Comparison of ENCODE assay signal across 1 cellular context in genomic region chr6:131063028-131063763, GRCh38.
A peak's percentile ranks its signal among the peaks of the same experiment; 100 is the strongest.
TF ChIP-seq lines count a peak whose summit lies in the region.

Gene EPB41L2 (minus strand): TSS chr6:131063245. CDS start chr6:130956485, 106,760 bp downstream.

TF ChIP-seq in H1, 55 proteins besides CTCF, POLR2A, EP300 and RAD21 (continued from another document):
- TF ChIP-seq NANOG (IDR thresholded peaks at IDR 0.05; ENCODE audit: insufficient read depth, low read depth, low read length, poor library complexity, severe bottlenecking) (no peak), GABPA (IDR thresholded peaks at IDR 0.05; ENCODE audit: borderline replicate concordance, insufficient read depth, low read length) (no peak), SIRT6 (IDR thresholded peaks at IDR 0.05; ENCODE audit: low read length) (no peak), CBX5 (IDR thresholded peaks at IDR 0.05; ENCODE audit: low read depth, low read length) (no peak), RBBP5 (IDR thresholded peaks at IDR 0.05; ENCODE audit: borderline replicate concordance, low read depth, low read length) (0 out of 2 replicates have a peak, but pooled peaks have one; percentile 33), USF2 (IDR thresholded peaks at IDR 0.05; ENCODE audit: low read length) (no peak), MAX (IDR thresholded peaks at IDR 0.05) (no peak), RXRA (IDR thresholded peaks at IDR 0.05; ENCODE audit: insufficient read depth, low read depth, low read length) (no peak), EGR1 (IDR thresholded peaks at IDR 0.05; ENCODE audit: borderline replicate concordance, low read depth, low read length) (peak; percentile 86), RFX5 (IDR thresholded peaks at IDR 0.05; ENCODE audit: borderline replicate concordance, low read depth, low read length) (no peak), SUZ12 (IDR thresholded peaks at IDR 0.05; ENCODE audit: low read length) (no peak), KDM1A (IDR thresholded peaks at IDR 0.05; ENCODE audit: borderline replicate concordance, low read length) (no peak), E2F6 (IDR thresholded peaks at IDR 0.05) (0 out of 2 replicates have a peak, but pooled peaks have one; percentile 31), PHF8 (conservative IDR thresholded peaks at IDR 0.05; ENCODE audit: low read depth, low read length) (peak; percentile 63), POLR2AphosphoS5 (IDR thresholded peaks at IDR 0.05; ENCODE audit: low read depth, low read length) (peak; percentile 74), CHD7 (IDR thresholded peaks at IDR 0.05; ENCODE audit: insufficient replicate concordance, low read length) (no peak), BACH1 (IDR thresholded peaks at IDR 0.05; ENCODE audit: low read length) (peak; percentile 59), SAP30 (IDR thresholded peaks at IDR 0.05; ENCODE audit: insufficient read depth, insufficient replicate concordance, low read length) (no peak), POU5F1 (IDR thresholded peaks at IDR 0.05; ENCODE audit: low read depth, low read length) (no peak), BCL11A (IDR thresholded peaks at IDR 0.05; ENCODE audit: low read depth in 2 of 2, low read length in 2 of 2) (no peak), FOSL1 (IDR thresholded peaks at IDR 0.05; ENCODE audit: insufficient read depth, low read depth, low read length) (no peak), HDAC6 (IDR thresholded peaks at IDR 0.05; ENCODE audit: low read depth, low read length) (no peak), ATF3 (IDR thresholded peaks at IDR 0.05; ENCODE audit: insufficient read depth, low read depth, low read length) (no peak), SP4 (IDR thresholded peaks at IDR 0.05; ENCODE audit: low read length) (no peak), TCF12 (IDR thresholded peaks at IDR 0.05; ENCODE audit: low read depth, low read length) (no peak), CREB1 (IDR thresholded peaks at IDR 0.05) (0 out of 2 replicates have a peak, but pooled peaks have one; percentile 19), CHD2 (IDR thresholded peaks at IDR 0.05; ENCODE audit: low read length) (0 out of 2 replicates have a peak, but pooled peaks have one; percentile 19), CTBP2 (IDR thresholded peaks at IDR 0.05; ENCODE audit: borderline replicate concordance, insufficient read depth, insufficient read length, low read length) (peak; percentile 38), CBX8 (IDR thresholded peaks at IDR 0.05; ENCODE audit: borderline replicate concordance, low read depth, low read length) (no peak), TAF1 (IDR thresholded peaks at IDR 0.05; ENCODE audit: low read depth, low read length) (peak; percentile 90), ATF2 (IDR thresholded peaks at IDR 0.05; ENCODE audit: low read length) (no peak), JUN (IDR thresholded peaks at IDR 0.05; ENCODE audit: low read depth, low read length) (no peak), ASH2L (IDR thresholded peaks at IDR 0.05; ENCODE audit: low read length) (peak; percentile 51), YY1 (IDR thresholded peaks at IDR 0.05; ENCODE audit: low read depth, low read length) (no peak), RNF2 (IDR thresholded peaks at IDR 0.05; ENCODE audit: borderline replicate concordance, low read depth, low read length, missing control alignments, poor library complexity, severe bottlenecking) (peak; percentile 35), TAF7 (optimal IDR thresholded peaks at IDR 0.05; ENCODE audit: borderline replicate concordance, low read depth, low read length) (peak; percentile 66), CHD1 (IDR thresholded peaks at IDR 0.05; ENCODE audit: low read depth, low read length) (no peak), GTF2F1 (IDR thresholded peaks at IDR 0.05; ENCODE audit: borderline replicate concordance, low read depth, low read length) (no peak), HDAC2 (IDR thresholded peaks at IDR 0.05; ENCODE audit: borderline replicate concordance in 1 of 2, low read depth in 2 of 2, low read length in 2 of 2) (peak in 1 of 2 experiments; percentile 8; a peak in 1 of 4 replicates), CEBPB (IDR thresholded peaks at IDR 0.05; ENCODE audit: low read depth, low read length) (no peak), JUND (IDR thresholded peaks at IDR 0.05; ENCODE audit: low read length) (no peak), BRCA1 (IDR thresholded peaks at IDR 0.05; ENCODE audit: low read depth, low read length) (no peak)
